Comparison of ENCODE assay signal across 1 cellular context in the genomic region with DNA sequence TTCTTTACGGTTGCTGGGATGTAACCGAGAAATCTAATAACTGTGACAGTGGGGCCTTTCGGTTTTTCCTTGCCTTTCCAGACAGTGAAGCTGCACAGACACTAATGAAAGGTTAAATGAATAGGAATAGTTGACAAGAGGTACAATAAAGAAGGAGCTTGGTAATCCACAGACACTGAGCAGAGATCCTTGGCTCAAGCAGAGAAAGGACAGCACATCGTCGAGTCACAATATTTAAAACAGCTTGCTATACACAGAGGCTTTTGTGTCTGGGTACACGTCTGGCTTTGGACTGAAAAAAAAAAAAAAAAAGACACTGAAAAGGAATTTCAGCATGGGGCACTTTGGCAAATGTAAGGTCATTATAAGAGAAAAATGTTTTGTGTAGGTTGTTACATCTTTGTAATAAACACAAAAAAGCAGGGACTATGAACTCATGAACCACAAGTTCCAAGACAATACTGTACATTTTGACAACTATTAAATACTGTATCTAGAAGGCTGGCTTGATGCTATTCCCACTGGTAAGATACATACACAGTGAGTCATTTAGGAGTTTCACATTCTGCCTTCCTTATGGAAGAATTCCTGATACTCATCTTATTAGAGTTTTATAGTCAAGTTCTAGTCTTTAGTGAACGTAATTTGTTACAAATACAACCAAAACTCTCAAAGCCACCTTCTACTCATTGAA.
TF ChIP-seq lines count a peak whose summit lies in the region.

No MANE protein-coding gene starts in this region.

TF ChIP-seq in H1, 55 proteins besides CTCF, POLR2A, EP300 and RAD21:
- TF ChIP-seq CBX8 (IDR thresholded peaks at IDR 0.05; ENCODE audit: borderline replicate concordance, low read depth, low read length) (no peak), GABPA (IDR thresholded peaks at IDR 0.05; ENCODE audit: borderline replicate concordance, insufficient read depth, low read length) (no peak), TAF1 (IDR thresholded peaks at IDR 0.05; ENCODE audit: low read depth, low read length) (no peak), SAP30 (IDR thresholded peaks at IDR 0.05; ENCODE audit: insufficient read depth, insufficient replicate concordance, low read length) (no peak), TAF7 (optimal IDR thresholded peaks at IDR 0.05; ENCODE audit: borderline replicate concordance, low read depth, low read length) (no peak), SIN3A (conservative IDR thresholded peaks at IDR 0.05 in 1 of 2, IDR thresholded peaks at IDR 0.05 in 1 of 2; ENCODE audit: low read depth in 1 of 2, low read length in 2 of 2) (no peak)
- TF ChIP-seq, protein P1, sequence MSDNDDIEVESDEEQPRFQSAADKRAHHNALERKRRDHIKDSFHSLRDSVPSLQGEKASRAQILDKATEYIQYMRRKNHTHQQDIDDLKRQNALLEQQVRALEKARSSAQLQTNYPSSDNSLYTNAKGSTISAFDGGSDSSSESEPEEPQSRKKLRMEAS (IDR thresholded peaks at IDR 0.05), result no peak
